16 cellular contexts compared by ENCODE assay signal in genomic region chr2:41867553-41867952, GRCh38.
DNase-seq lines count a peak whose midpoint lies in the region; ATAC-seq, FAIRE-seq and TF ChIP-seq lines count a peak whose summit lies in the region.
"Had no signal": no experiment of that assay in that cellular context is flagged by ENCODE, and none has a peak within 500 bp of the region (broad histone marks: within the 10 kb centered on the region; RNA-seq: fewer than 3 reads in every experiment).

No MANE protein-coding gene starts in this region.

- H3K4me3 ChIP-seq in A549: no peak overlapping the region
- H3K4me3 ChIP-seq in WI38 (ENCODE audit: low read depth, low read length): 0 out of 2 replicates have a peak overlapping the region, but pooled peaks have one; percentile 13
- H3K4me3 ChIP-seq: gastroesophageal sphincter, stomach had no signal

- TF ChIP-seq POLR2A in A549 (IDR thresholded peaks at IDR 0.05; ENCODE audit: low read length): no peak

- CTCF ChIA-PET in A549 (lab: Yijun Ruan, JAX): interaction anchor here (0.8 to 18.2 kb wide), 15 partner anchors 13 to 373 kb away, joined by 3 to 761 read pairs (median 33); no protein-coding TSS in a partner anchor

- 68% methylated on average over 3 of the region's 3 CpGs for WGBS in A549 (ENCODE audit: missing lambda C conversion rate)

- H3K4me1 ChIP-seq in A549: peaks cover 42% of the 10 kb centered on the region
- H3K4me1 ChIP-seq: breast epithelium had no signal

- DNase-seq in A549 (ENCODE audit: low read depth in 1 of 2, low spot score in 1 of 2) (no peak), left kidney (ENCODE audit: low read depth, low spot score) (peak; percentile 48), GM13976 (ENCODE audit: low spot score) (no peak), GM10266 (ENCODE audit: extremely low spot score) (no peak)
- DNase-seq: activated CD4-positive, alpha-beta T cell treated with anti-CD3 and anti-CD28 coated beads, Interleukin-2, amount 10 ng/mL, durations not matched to agents 7 days and 5 days; immature natural killer cell; NCI-H2029; NCI-H524; small intestine; stomach had no signal

- no peak for TF ChIP-seq CTCF in A549 (IDR thresholded peaks at IDR 0.05)
- no peak for TF ChIP-seq CTCF in WI38 (IDR thresholded peaks at IDR 0.05; ENCODE audit: low read depth, low read length)
- TF ChIP-seq CTCF in GM13976 (IDR thresholded peaks at IDR 0.05; ENCODE audit: borderline replicate concordance, control extremely low read depth, extremely low read depth, insufficient read depth, missing control alignments): no peak
- no peak for TF ChIP-seq CTCF in GM10266 (IDR thresholded peaks at IDR 0.05; ENCODE audit: control insufficient read depth, insufficient read depth, low read depth, missing control alignments)

- in situ Hi-C loops in GM13976 (cut with MboI; ENCODE audit: low sequenced_read_pairs, unreplicated experiment): loop anchor here (25.0 kb wide), 2 partner anchors 370 to 495 kb away; partner anchors contain the start of gene COX7A2L

- POLR2A ChIA-PET in A549 (lab: Yijun Ruan, JAX): no interaction called here

- H3K4me2 ChIP-seq in A549: peak overlapping the region; percentile 20; the same call in 1 of the 3 replicates

- no peak for FAIRE-seq in A549 (lab: Jason Lieb, UNC)
- FAIRE-seq: small intestine had no signal

- H3K9me3 ChIP-seq in A549: no peaks in the 10 kb centered on the region
- H3K9me3 ChIP-seq: breast epithelium, gastroesophageal sphincter, stomach had no signal

- ATAC-seq in A549: no peak
- peak; percentile 41 for ATAC-seq in GM18868 (IDR thresholded peaks at IDR 0.05; ENCODE audit: unreplicated experiment)
- ATAC-seq in HG03565 (IDR thresholded peaks at IDR 0.05; ENCODE audit: unreplicated experiment): no peak
- no peak for ATAC-seq in GM21526 (IDR thresholded peaks at IDR 0.05; ENCODE audit: low FRiP score, unreplicated experiment)
- ATAC-seq: gastroesophageal sphincter had no signal

- no peak for TF ChIP-seq RAD21 in A549 (conservative IDR thresholded peaks at IDR 0.05 in 1 of 2, IDR thresholded peaks at IDR 0.05 in 1 of 2)

- no peak for TF ChIP-seq EP300 in A549 (IDR thresholded peaks at IDR 0.05)

- H3K27ac ChIP-seq in A549: peak overlapping the region; percentile 51 to 85; a peak in 4 of 6 replicates
- H3K27ac ChIP-seq: gastroesophageal sphincter, stomach had no signal

TF ChIP-seq in A549, 52 proteins besides CTCF, POLR2A, EP300 and RAD21:
- TF ChIP-seq, protein P1, sequence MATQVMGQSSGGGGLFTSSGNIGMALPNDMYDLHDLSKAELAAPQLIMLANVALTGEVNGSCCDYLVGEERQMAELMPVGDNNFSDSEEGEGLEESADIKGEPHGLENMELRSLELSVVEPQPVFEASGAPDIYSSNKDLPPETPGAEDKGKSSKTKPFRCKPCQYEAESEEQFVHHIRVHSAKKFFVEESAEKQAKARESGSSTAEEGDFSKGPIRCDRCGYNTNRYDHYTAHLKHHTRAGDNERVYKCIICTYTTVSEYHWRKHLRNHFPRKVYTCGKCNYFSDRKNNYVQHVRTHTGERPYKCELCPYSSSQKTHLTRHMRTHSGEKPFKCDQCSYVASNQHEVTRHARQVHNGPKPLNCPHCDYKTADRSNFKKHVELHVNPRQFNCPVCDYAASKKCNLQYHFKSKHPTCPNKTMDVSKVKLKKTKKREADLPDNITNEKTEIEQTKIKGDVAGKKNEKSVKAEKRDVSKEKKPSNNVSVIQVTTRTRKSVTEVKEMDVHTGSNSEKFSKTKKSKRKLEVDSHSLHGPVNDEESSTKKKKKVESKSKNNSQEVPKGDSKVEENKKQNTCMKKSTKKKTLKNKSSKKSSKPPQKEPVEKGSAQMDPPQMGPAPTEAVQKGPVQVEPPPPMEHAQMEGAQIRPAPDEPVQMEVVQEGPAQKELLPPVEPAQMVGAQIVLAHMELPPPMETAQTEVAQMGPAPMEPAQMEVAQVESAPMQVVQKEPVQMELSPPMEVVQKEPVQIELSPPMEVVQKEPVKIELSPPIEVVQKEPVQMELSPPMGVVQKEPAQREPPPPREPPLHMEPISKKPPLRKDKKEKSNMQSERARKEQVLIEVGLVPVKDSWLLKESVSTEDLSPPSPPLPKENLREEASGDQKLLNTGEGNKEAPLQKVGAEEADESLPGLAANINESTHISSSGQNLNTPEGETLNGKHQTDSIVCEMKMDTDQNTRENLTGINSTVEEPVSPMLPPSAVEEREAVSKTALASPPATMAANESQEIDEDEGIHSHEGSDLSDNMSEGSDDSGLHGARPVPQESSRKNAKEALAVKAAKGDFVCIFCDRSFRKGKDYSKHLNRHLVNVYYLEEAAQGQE (IDR thresholded peaks at IDR 0.05): no peak
- TF ChIP-seq TP53 (CRISPR knock-in tag; IDR thresholded peaks at IDR 0.05): no peak
- no peak for TF ChIP-seq POLR2AphosphoS2 (conservative IDR thresholded peaks at IDR 0.05; ENCODE audit: low read length)
- TF ChIP-seq, protein P2, sequence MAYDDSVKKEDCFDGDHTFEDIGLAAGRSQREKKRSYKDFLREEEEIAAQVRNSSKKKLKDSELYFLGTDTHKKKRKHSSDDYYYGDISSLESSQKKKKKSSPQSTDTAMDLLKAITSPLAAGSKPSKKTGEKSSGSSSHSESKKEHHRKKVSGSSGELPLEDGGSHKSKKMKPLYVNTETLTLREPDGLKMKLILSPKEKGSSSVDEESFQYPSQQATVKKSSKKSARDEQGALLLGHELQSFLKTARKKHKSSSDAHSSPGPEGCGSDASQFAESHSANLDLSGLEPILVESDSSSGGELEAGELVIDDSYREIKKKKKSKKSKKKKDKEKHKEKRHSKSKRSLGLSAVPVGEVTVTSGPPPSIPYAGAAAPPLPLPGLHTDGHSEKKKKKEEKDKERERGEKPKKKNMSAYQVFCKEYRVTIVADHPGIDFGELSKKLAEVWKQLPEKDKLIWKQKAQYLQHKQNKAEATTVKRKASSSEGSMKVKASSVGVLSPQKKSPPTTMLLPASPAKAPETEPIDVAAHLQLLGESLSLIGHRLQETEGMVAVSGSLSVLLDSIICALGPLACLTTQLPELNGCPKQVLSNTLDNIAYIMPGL (CRISPR knock-in tag; IDR thresholded peaks at IDR 0.05; ENCODE audit: borderline replicate concordance): no peak
- no peak for TF ChIP-seq EHF (CRISPR knock-in tag; IDR thresholded peaks at IDR 0.05)
- TF ChIP-seq NR3C1 (IDR thresholded peaks at IDR 0.05): no peak
- TF ChIP-seq TFCP2L1 (CRISPR knock-in tag; IDR thresholded peaks at IDR 0.05): no peak
- TF ChIP-seq NFE2L2 (conservative IDR thresholded peaks at IDR 0.05; ENCODE audit: low read length): no peak
- TF ChIP-seq, protein P3, sequence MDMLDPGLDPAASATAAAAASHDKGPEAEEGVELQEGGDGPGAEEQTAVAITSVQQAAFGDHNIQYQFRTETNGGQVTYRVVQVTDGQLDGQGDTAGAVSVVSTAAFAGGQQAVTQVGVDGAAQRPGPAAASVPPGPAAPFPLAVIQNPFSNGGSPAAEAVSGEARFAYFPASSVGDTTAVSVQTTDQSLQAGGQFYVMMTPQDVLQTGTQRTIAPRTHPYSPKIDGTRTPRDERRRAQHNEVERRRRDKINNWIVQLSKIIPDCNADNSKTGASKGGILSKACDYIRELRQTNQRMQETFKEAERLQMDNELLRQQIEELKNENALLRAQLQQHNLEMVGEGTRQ (IDR thresholded peaks at IDR 0.05): no peak
- TF ChIP-seq CBX2 (IDR thresholded peaks at IDR 0.05; ENCODE audit: borderline replicate concordance, low read depth): no peak
- TF ChIP-seq FOSL2 (IDR thresholded peaks at IDR 0.05): no peak
- no peak for TF ChIP-seq FOSL2 (CRISPR knock-in tag; IDR thresholded peaks at IDR 0.05)
- TF ChIP-seq NPAS2 (CRISPR knock-in tag; IDR thresholded peaks at IDR 0.05; ENCODE audit: borderline replicate concordance): no peak
- TF ChIP-seq PHF8 (IDR thresholded peaks at IDR 0.05; ENCODE audit: borderline replicate concordance, low read depth): no peak
- no peak for TF ChIP-seq HOXA7 (CRISPR knock-in tag; IDR thresholded peaks at IDR 0.05)
- TF ChIP-seq, protein P4, sequence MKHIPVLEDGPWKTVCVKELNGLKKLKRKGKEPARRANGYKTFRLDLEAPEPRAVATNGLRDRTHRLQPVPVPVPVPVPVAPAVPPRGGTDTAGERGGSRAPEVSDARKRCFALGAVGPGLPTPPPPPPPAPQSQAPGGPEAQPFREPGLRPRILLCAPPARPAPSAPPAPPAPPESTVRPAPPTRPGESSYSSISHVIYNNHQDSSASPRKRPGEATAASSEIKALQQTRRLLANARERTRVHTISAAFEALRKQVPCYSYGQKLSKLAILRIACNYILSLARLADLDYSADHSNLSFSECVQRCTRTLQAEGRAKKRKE (CRISPR knock-in tag; IDR thresholded peaks at IDR 0.05; ENCODE audit: low read depth): no peak
- TF ChIP-seq HES2 (IDR thresholded peaks at IDR 0.05): no peak
- no peak for TF ChIP-seq MYC (IDR thresholded peaks at IDR 0.05; ENCODE audit: borderline replicate concordance, low read length)
